ENCODE assay signal across 2 cellular contexts in the genomic region with DNA sequence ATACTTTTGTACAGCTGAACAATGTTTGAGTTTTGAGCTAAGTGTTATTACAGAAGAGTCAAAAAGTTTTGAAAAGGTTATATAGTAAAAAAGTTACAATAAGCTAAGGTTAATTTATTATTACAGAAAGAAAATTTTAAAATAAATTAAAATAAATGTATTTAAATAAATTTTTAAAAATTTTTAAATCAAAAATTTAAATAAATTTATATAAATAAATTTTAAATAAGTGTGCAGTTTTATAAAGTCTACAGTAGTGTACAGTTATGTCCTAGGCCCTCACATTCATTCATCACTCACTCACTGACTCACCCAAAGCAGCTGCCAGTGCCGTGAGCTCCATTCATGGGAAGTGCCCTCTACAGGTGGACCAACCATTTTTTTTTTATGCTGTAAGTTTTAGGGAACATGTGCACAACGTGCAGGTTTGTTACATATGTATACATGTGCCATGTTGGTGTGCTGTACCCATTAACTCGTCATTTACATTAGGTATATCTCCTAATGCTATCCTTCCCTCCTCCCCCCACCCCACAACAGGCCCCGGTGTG.
TF ChIP-seq lines count a peak whose summit lies in the region.

No MANE protein-coding gene starts in this region.

TF ChIP-seq in SK-N-SH, 30 proteins besides CTCF, POLR2A, EP300 and RAD21 (continued from another document):
- TF ChIP-seq, protein P1, sequence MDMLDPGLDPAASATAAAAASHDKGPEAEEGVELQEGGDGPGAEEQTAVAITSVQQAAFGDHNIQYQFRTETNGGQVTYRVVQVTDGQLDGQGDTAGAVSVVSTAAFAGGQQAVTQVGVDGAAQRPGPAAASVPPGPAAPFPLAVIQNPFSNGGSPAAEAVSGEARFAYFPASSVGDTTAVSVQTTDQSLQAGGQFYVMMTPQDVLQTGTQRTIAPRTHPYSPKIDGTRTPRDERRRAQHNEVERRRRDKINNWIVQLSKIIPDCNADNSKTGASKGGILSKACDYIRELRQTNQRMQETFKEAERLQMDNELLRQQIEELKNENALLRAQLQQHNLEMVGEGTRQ (IDR thresholded peaks at IDR 0.05; ENCODE audit: borderline replicate concordance, low read depth, low read length) = no peak
- TF ChIP-seq FOSL2 (IDR thresholded peaks at IDR 0.05; ENCODE audit: borderline replicate concordance, low read depth) = peak; percentile 29; the same call in 1 of the 2 replicates

TF ChIP-seq in SK-N-SH treated with all-trans-retinoic acid at 6 μM for 48 hours, 23 proteins besides CTCF, POLR2A, EP300 and RAD21 (continued from another document):
- TF ChIP-seq CSRNP3 (CRISPR knock-in tag; IDR thresholded peaks at IDR 0.05) (no peak), BACH2 (CRISPR knock-in tag; IDR thresholded peaks at IDR 0.05; ENCODE audit: borderline replicate concordance) (no peak)
TF ChIP-seq in SK-N-SH treated with all-trans-retinoic acid at 6 μM for 48 hours: peak in this region for 0.
